ENCODE assay signal across 8 cellular contexts in genomic region chr1:89843279-89844121, GRCh38. TPM values are rescaled to one million over a fixed set of nuclear protein-coding genes. Genes with fewer than 3 reads are reported as not detected.
DNase-seq lines count a peak whose midpoint lies in the region; ATAC-seq and TF ChIP-seq lines count a peak whose summit lies in the region.

No MANE protein-coding gene starts in this region.

- CTCF ChIA-PET in Calu3 (lab: Charles Lee), result interaction anchor here (0.9 to 1.5 kb wide), 7 partner anchors 35 to 146 kb away, joined by 3 to 8 read pairs (median 4); no protein-coding TSS in a partner anchor

- no peaks in the 10 kb centered on the region for H3K27me3 Mint-ChIP-seq in Calu3 (ENCODE audit: unreplicated experiment)

- H3K36me3 Mint-ChIP-seq in Calu3 (ENCODE audit: insufficient read depth, unreplicated experiment), result peaks cover 24% of the 10 kb centered on the region

- H3K4me1 ChIP-seq in foreskin keratinocyte, result peaks cover 23% of the 10 kb centered on the region
- H3K4me1 ChIP-seq in neutrophil (ENCODE audit: control insufficient read depth in 1 of 2, insufficient read depth in 1 of 2, low read depth in 1 of 2, low read length in 1 of 2), result peaks cover 23 to 27% of the 10 kb centered on the region in 2 experiments
- peaks cover 12% of the 10 kb centered on the region for H3K4me1 ChIP-seq in testis

- peak overlapping the region; percentile 84 for H3K27ac Mint-ChIP-seq in Calu3 (ENCODE audit: unreplicated experiment)

- no peak for TF ChIP-seq POLR2A in testis (IDR thresholded peaks at IDR 0.05)

- TF ChIP-seq CTCF in Calu3 (IDR thresholded peaks at IDR 0.05; ENCODE audit: unreplicated experiment) (peak; percentile 88), foreskin keratinocyte (conservative IDR thresholded peaks at IDR 0.05) (peak; percentile 81), neutrophil (IDR thresholded peaks at IDR 0.05) (peak; percentile 65), testis (IDR thresholded peaks at IDR 0.05) (peak; percentile 55 to 58 (median 56))

- 1 to 2% methylated on average over 34 to 57 of the region's 63 CpGs for WGBS in testis, 2 donors

- H3K9me3 ChIP-seq in neutrophil, result no peaks in the 10 kb centered on the region
- H3K9me3 ChIP-seq in testis, result no peaks in the 10 kb centered on the region

- BruUV-seq in Calu3 (replicated peaks; lab: Mats Ljungman, UMichigan), result no TSS peak

- peaks cover 6% of the 10 kb centered on the region for H3K36me3 ChIP-seq in neutrophil
- H3K36me3 ChIP-seq in testis (ENCODE audit: low read depth, missing control alignments), result no peaks in the 10 kb centered on the region

- ATAC-seq in GM19467 (IDR thresholded peaks at IDR 0.05; ENCODE audit: unreplicated experiment) (peak; percentile 80), foreskin keratinocyte (peak; percentile 88)

- peak overlapping the region; percentile 93 for H3K4me3 Mint-ChIP-seq in Calu3 (ENCODE audit: low read depth, unreplicated experiment)

- DNase-seq in Calu3, result peak; percentile 82
- peak; percentile 71 for DNase-seq in HK-2 (ENCODE audit: unreplicated experiment)
- peak; percentile 78 for DNase-seq in RKO (ENCODE audit: low spot score)
- peak; percentile 70 for DNase-seq in activated T-helper 9 cell treated with anti-CD3 and anti-CD28 coated beads, Interleukin-2, amount 50 U/mL, for 16 hours (ENCODE audit: low read depth)
- peak; percentile 30 to 63 for DNase-seq in foreskin keratinocyte
- DNase-seq in testis, result peak; percentile 80

- intact Hi-C loops in Calu3 (cut with micrococcal nuclease; ENCODE audit: unreplicated experiment), result loop anchor here (1.0 to 5.0 kb wide), 3 partner anchors 39 to 144 kb away; no protein-coding TSS in a partner anchor
- intact Hi-C loops in testis (cut with DNase I; ENCODE audit: low total_unique reads), result no loop called here

- H3K4me1 Mint-ChIP-seq in Calu3 (ENCODE audit: low read depth, unreplicated experiment), result peaks cover 8% of the 10 kb centered on the region

- H3K4me3 ChIP-seq in neutrophil (ENCODE audit: low read depth in 1 of 2, low read length in 1 of 2) (peak overlapping the region; percentile 75 to 79), testis (peak overlapping the region; percentile 61 to 78)

- no peaks in the 10 kb centered on the region for H3K9me3 Mint-ChIP-seq in Calu3 (ENCODE audit: low read depth, unreplicated experiment)

- H3K27ac ChIP-seq in foreskin keratinocyte, result peak overlapping the region; percentile 52
- H3K27ac ChIP-seq in neutrophil, result peak overlapping the region; percentile 69
- peak overlapping the region; percentile 52 to 78 for H3K27ac ChIP-seq in testis

- H3K27me3 ChIP-seq in foreskin keratinocyte (no peaks in the 10 kb centered on the region), neutrophil (no peaks in the 10 kb centered on the region), testis (no peaks in the 10 kb centered on the region)

RNA-seq across cellular contexts. Expression of gene LRRC8D, which starts 22.7 kb away (rescaled TPM):
- total RNA-seq in Calu3 (2022), result 22.3 and 27.8 TPM in 2 replicates
- total RNA-seq in foreskin keratinocyte, result 45.8 and 50.4 TPM in 2 replicates
- 14.2 and 20.4 TPM in 2 replicates for polyA plus RNA-seq in foreskin keratinocyte
- total RNA-seq in testis, result 10 to 100 TPM; 41.1 to 46.1 TPM
- 20.8 TPM for polyA plus RNA-seq in testis (ENCODE audit: insufficient read depth, low read depth, low replicate concordance)

Comparison
In these comparisons a context has a peak if more than half of its experiments do, and no peak if none do; other contexts are left out.
1. Peak in every context shown above with its lines: DNase-seq, ATAC-seq, H3K4me3 ChIP-seq and H3K27ac ChIP-seq.